In genomic region chr2:171824086-171824485, GRCh38 we compare ENCODE assay signal across 17 cellular contexts.
DNase-seq lines count a peak whose midpoint lies in the region; ATAC-seq and TF ChIP-seq lines count a peak whose summit lies in the region.
"Had no signal": no experiment of that assay in that cellular context is flagged by ENCODE, and none has a peak within 500 bp of the region (broad histone marks: within the 10 kb centered on the region; RNA-seq: fewer than 3 reads in every experiment).

No MANE protein-coding gene starts in this region.

- peaks cover 16% of the 10 kb centered on the region for H3K36me3 Mint-ChIP-seq in HFFc6 (ENCODE audit: low read depth)

- H3K27ac ChIP-seq in A673 (ENCODE audit: low read depth, low read length, poor library complexity, severe bottlenecking): no peak overlapping the region
- H3K27ac ChIP-seq: heart left ventricle, stomach, upper lobe of right lung had no signal

- peaks cover 22% of the 10 kb centered on the region for H3K4me1 Mint-ChIP-seq in HFFc6 (ENCODE audit: low read depth)
- H3K4me1 Mint-ChIP-seq: activated naive CD4-positive, alpha-beta T cell treated with anti-CD3 and anti-CD28 coated beads, Interleukin-2, amount 10 ng/mL, durations not matched to agents 7 days and 5 days; neural crest cell had no signal

- no peaks in the 10 kb centered on the region for H3K36me3 ChIP-seq in A673 (ENCODE audit: insufficient read depth, low read length, poor library complexity, severe bottlenecking)
- peaks cover 8% of the 10 kb centered on the region for H3K36me3 ChIP-seq in adipocyte (ENCODE audit: control insufficient read depth, insufficient read depth, low read length, severe bottlenecking)

- H3K27me3 ChIP-seq in A673 (replicated peaks; ENCODE audit: insufficient read depth, low read depth, low read length, poor library complexity) (no peaks in the 10 kb centered on the region), adipocyte (replicated peaks; ENCODE audit: control insufficient read depth, insufficient read depth, low read length) (no peaks in the 10 kb centered on the region)
- H3K27me3 ChIP-seq: heart left ventricle, stomach, upper lobe of right lung had no signal

- H3K27me3 Mint-ChIP-seq in HFFc6 (ENCODE audit: insufficient read depth): no peaks in the 10 kb centered on the region
- H3K27me3 Mint-ChIP-seq: activated naive CD4-positive, alpha-beta T cell treated with anti-CD3 and anti-CD28 coated beads, Interleukin-2, amount 10 ng/mL, durations not matched to agents 7 days and 5 days; dendritic cell treated with granulocyte-macrophage colony-stimulating factor and Interleukin-4, amounts not matched to agents 40 ng/mL and 50 ng/mL, for 4 days had no signal

- TF ChIP-seq CTCF in A673 (conservative IDR thresholded peaks at IDR 0.05; ENCODE audit: low read depth, low read length) (no peak), HFFc6 (IDR thresholded peaks at IDR 0.05) (no peak)

- H3K9me3 Mint-ChIP-seq in HFFc6: no peaks in the 10 kb centered on the region
- H3K9me3 Mint-ChIP-seq: activated naive CD4-positive, alpha-beta T cell treated with anti-CD3 and anti-CD28 coated beads, Interleukin-2, amount 10 ng/mL, durations not matched to agents 7 days and 5 days; dendritic cell treated with granulocyte-macrophage colony-stimulating factor and Interleukin-4, amounts not matched to agents 40 ng/mL and 50 ng/mL, for 4 days had no signal

- DNase-seq in A673 (ENCODE audit: low spot score) (peak; percentile 31), HFFc6 (peak; percentile 33), adipocyte (ENCODE audit: low read depth) (peak; percentile 89), left ventricle myocardium superior (no peak)
- no peak for DNase-seq in activated naive CD4-positive, alpha-beta T cell (lab: John Stamatoyannopoulos, UW)
- DNase-seq: activated CD4-positive, alpha-beta T cell treated with anti-CD3 and anti-CD28 coated beads, Interleukin-2, amount 50 U/mL, for 1 hour; activated naive CD4-positive, alpha-beta T cell treated with anti-CD3 and anti-CD28 coated beads, Interleukin-2, amount 10 ng/mL, durations not matched to agents 7 days and 5 days; heart left ventricle; NCI-H2081; NCI-H526; stomach; upper lobe of right lung had no signal

- no peaks in the 10 kb centered on the region for H3K9me3 ChIP-seq in A673 (ENCODE audit: low read depth, low read length, poor library complexity, severe bottlenecking)
- H3K9me3 ChIP-seq in adipocyte (ENCODE audit: control insufficient read depth, low read length): no peaks in the 10 kb centered on the region
- H3K9me3 ChIP-seq: heart left ventricle, stomach, upper lobe of right lung had no signal

- H3K9ac ChIP-seq in adipocyte (ENCODE audit: low read length): no peak overlapping the region

- intact Hi-C loops in A673 (cut with micrococcal nuclease; ENCODE audit: unreplicated experiment): no loop called here
- intact Hi-C loops in left ventricle myocardium superior (cut with micrococcal nuclease): no loop called here

- no peak overlapping the region for H3K4me3 Mint-ChIP-seq in HFFc6
- H3K4me3 Mint-ChIP-seq: activated naive CD4-positive, alpha-beta T cell treated with anti-CD3 and anti-CD28 coated beads, Interleukin-2, amount 10 ng/mL, durations not matched to agents 7 days and 5 days; dendritic cell treated with granulocyte-macrophage colony-stimulating factor and Interleukin-4, amounts not matched to agents 40 ng/mL and 50 ng/mL, for 4 days; neural crest cell had no signal

- H3K4me3 ChIP-seq in A673 (ENCODE audit: low read depth, low read length, poor library complexity, severe bottlenecking): no peak overlapping the region
- H3K4me3 ChIP-seq in adipocyte (ENCODE audit: low read length): no peak overlapping the region
- H3K4me3 ChIP-seq: heart left ventricle, stomach, upper lobe of right lung had no signal

- CTCF ChIA-PET in A673 (lab: Charles Lee): no interaction called here

- BruUV-seq in A673 (replicated peaks; lab: Mats Ljungman, UMichigan): no TSS peak

- ATAC-seq in left ventricle myocardium superior (peak; percentile 77), GM18873 (IDR thresholded peaks at IDR 0.05; ENCODE audit: low FRiP score, unreplicated experiment) (no peak), GM21737 (IDR thresholded peaks at IDR 0.05; ENCODE audit: unreplicated experiment) (no peak), GM21447 (IDR thresholded peaks at IDR 0.05; ENCODE audit: unreplicated experiment) (no peak)
- ATAC-seq: upper lobe of right lung had no signal

- peak overlapping the region; percentile 37 for H3K27ac Mint-ChIP-seq in HFFc6
- H3K27ac Mint-ChIP-seq: activated naive CD4-positive, alpha-beta T cell treated with anti-CD3 and anti-CD28 coated beads, Interleukin-2, amount 10 ng/mL, durations not matched to agents 7 days and 5 days; dendritic cell treated with granulocyte-macrophage colony-stimulating factor and Interleukin-4, amounts not matched to agents 40 ng/mL and 50 ng/mL, for 4 days had no signal

- POLR2A ChIA-PET in A673 (lab: Charles Lee; ENCODE audit: low non-redundant PET): interaction anchor here (0.7 kb wide), 1 partner anchor 32 kb away, joined by 3 read pairs; no protein-coding TSS in a partner anchor

- H3K4me1 ChIP-seq in A673 (ENCODE audit: insufficient read depth, low read length, poor library complexity, severe bottlenecking) (no peaks in the 10 kb centered on the region), adipocyte (ENCODE audit: control insufficient read depth, insufficient read depth, low read length) (peaks cover 8% of the 10 kb centered on the region)
- H3K4me1 ChIP-seq: stomach, upper lobe of right lung had no signal

Comparison
In these comparisons a context has a peak if more than half of its experiments do, and no peak if none do; other contexts are left out.
1. DNase-seq: peak in A673 (single experiment), HFFc6 (single experiment) and adipocyte (single experiment); none in left ventricle myocardium superior (single experiment) and activated naive CD4-positive, alpha-beta T cell (0 of 4).